ENCODE assay signal across 1 cellular context in the genomic region with DNA sequence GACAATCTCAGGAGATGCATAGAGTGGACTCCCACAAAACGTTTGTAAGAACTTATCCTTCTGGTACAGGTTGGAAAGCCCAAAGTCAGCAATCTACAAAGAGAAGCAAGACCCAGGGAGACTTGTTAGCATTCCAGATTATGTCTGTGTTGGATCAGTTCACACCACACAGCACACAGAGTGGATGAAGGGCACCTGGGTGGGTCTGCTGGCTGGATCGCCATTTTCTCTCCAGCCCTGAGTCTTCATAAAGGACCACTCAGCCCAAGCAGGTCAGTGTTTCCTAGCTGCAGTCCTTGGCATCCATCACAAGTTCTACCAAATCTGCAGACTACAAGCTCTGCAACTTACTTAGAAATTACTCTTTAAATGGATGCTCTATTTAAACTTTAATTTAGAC.
TF ChIP-seq lines count a peak whose summit lies in the region.

No MANE protein-coding gene starts in this region.

TF ChIP-seq in H1, 55 proteins besides CTCF, POLR2A, EP300 and RAD21 (continued from another document):
- TF ChIP-seq, protein P1, sequence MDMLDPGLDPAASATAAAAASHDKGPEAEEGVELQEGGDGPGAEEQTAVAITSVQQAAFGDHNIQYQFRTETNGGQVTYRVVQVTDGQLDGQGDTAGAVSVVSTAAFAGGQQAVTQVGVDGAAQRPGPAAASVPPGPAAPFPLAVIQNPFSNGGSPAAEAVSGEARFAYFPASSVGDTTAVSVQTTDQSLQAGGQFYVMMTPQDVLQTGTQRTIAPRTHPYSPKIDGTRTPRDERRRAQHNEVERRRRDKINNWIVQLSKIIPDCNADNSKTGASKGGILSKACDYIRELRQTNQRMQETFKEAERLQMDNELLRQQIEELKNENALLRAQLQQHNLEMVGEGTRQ (IDR thresholded peaks at IDR 0.05; ENCODE audit: low read length), result no peak
- TF ChIP-seq ATF3 (IDR thresholded peaks at IDR 0.05; ENCODE audit: insufficient read depth, low read depth, low read length), result no peak
- no peak for TF ChIP-seq NRF1 (IDR thresholded peaks at IDR 0.05; ENCODE audit: low read depth, low read length)
- no peak for TF ChIP-seq JUND (IDR thresholded peaks at IDR 0.05; ENCODE audit: low read length)
- no peak for TF ChIP-seq KDM5A (IDR thresholded peaks at IDR 0.05; ENCODE audit: low read length)
- no peak for TF ChIP-seq SRF (IDR thresholded peaks at IDR 0.05; ENCODE audit: low read depth, low read length)
- TF ChIP-seq E2F6 (IDR thresholded peaks at IDR 0.05), result no peak
- TF ChIP-seq RFX5 (IDR thresholded peaks at IDR 0.05; ENCODE audit: borderline replicate concordance, low read depth, low read length), result no peak
- TF ChIP-seq TCF12 (IDR thresholded peaks at IDR 0.05; ENCODE audit: low read depth, low read length), result no peak
- TF ChIP-seq GABPA (IDR thresholded peaks at IDR 0.05; ENCODE audit: borderline replicate concordance, insufficient read depth, low read length), result no peak
- TF ChIP-seq HDAC2 (IDR thresholded peaks at IDR 0.05; ENCODE audit: borderline replicate concordance in 1 of 2, low read depth in 2 of 2, low read length in 2 of 2), result no peak
- TF ChIP-seq TEAD4 (IDR thresholded peaks at IDR 0.05; ENCODE audit: low read depth, low read length), result no peak
- no peak for TF ChIP-seq NANOG (IDR thresholded peaks at IDR 0.05; ENCODE audit: insufficient read depth, low read depth, low read length, poor library complexity, severe bottlenecking)
- no peak for TF ChIP-seq SAP30 (IDR thresholded peaks at IDR 0.05; ENCODE audit: insufficient read depth, insufficient replicate concordance, low read length)
